Comparison of ENCODE assay signal across 8 cellular contexts in the genomic region with DNA sequence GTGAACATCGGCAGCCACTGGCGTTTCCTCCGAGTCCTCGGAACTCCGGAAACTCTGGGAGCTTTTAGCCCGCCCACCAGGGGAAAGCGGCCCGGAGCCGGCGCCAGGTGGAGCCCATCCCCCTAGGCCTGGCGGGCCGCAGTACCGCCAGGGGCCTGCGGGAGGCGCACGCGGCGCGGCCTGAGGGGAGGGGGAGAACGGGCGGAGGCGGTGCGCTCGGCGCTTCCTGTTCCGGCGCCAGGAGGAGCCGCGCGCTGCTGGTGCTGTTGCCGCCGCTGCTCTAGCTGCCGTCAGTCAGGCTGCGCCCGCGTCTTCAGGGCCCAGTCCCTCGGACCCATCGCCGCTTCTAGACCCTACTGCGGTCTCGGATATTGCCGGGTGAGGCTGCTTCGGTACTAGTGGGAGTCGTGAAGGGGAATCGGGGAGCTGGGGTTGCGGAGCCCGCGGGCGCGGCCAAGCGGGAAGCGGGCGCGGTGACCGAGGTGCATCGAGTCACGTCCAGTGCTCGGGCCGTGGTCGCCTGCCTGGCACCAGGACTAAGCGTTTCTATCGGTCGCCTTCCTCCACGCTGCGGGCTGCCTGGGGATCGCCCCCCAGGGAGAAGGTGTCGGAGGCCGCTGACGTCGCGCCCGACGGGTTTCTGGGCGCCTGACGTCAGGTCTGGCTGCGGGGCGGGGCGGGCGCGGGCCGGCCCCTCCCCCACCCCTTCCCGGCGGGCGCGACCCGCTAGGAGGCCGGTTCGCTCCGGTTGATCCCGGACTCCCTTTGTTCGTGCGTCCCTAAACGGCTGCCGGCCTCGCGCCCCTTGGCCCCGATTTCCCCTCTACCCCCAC. TPM values are rescaled to one million over a fixed set of nuclear protein-coding genes. Genes with fewer than 3 reads are reported as not detected.
DNase-seq lines count a peak whose midpoint lies in the region; ATAC-seq and TF ChIP-seq lines count a peak whose summit lies in the region.

Gene MAPK1IP1L, plus strand, starts transcription at position 222 of the 833 bp plus-strand sequence. CDS start 10,037 bp downstream, outside the sequence.

- H3K27me3 ChIP-seq in HUES48 (ENCODE audit: control insufficient read depth, insufficient read depth, low read length) = no peaks in the 10 kb centered on the region
- H3K27me3 ChIP-seq in NT2/D1 (ENCODE audit: insufficient read depth, insufficient read length) = no peaks in the 10 kb centered on the region

- H3K9me3 Mint-ChIP-seq in mesothelial cell of epicardium = no peaks in the 10 kb centered on the region

- peak within 1 kb of the TSS; percentile 100 for H3K27ac Mint-ChIP-seq in mesothelial cell of epicardium

- TF ChIP-seq CTCF in mesothelial cell of epicardium (IDR thresholded peaks at IDR 0.05; ENCODE audit: unreplicated experiment) = peak; percentile 97

- H3K9ac ChIP-seq in HUES48 (ENCODE audit: low read depth, low read length) = peak within 1 kb of the TSS; percentile 100
- peak within 1 kb of the TSS; percentile 99 for H3K9ac ChIP-seq in NT2/D1 (ENCODE audit: insufficient read length, low read depth)

- H3K4me1 ChIP-seq in HUES48 (ENCODE audit: control insufficient read depth, insufficient read depth, low read length) (peaks cover 14% of the 10 kb centered on the region), NT2/D1 (ENCODE audit: insufficient read depth, insufficient read length) (no peaks in the 10 kb centered on the region)

- peak; percentile 89 for ATAC-seq in GM21381 (IDR thresholded peaks at IDR 0.05; ENCODE audit: unreplicated experiment)

- peaks cover 25% of the 10 kb centered on the region for H3K36me3 ChIP-seq in HUES48 (ENCODE audit: control insufficient read depth, insufficient read depth, low read length)
- peaks cover 32% of the 10 kb centered on the region for H3K36me3 ChIP-seq in NT2/D1 (ENCODE audit: insufficient read depth, insufficient read length, low read length)

- H3K36me3 Mint-ChIP-seq in mesothelial cell of epicardium = peaks cover 8% of the 10 kb centered on the region

- H3K4me3 Mint-ChIP-seq in mesothelial cell of epicardium = peak within 1 kb of the TSS; percentile 92

- H3K27me3 Mint-ChIP-seq in mesothelial cell of epicardium (ENCODE audit: low read depth) = no peaks in the 10 kb centered on the region

- in situ Hi-C loops in Caki2 (cut with HindIII; ENCODE audit: low pct_unique_long_range_greater_than_20kb, low sequenced_read_pairs) = no loop called here
- in situ Hi-C loops in endometrial microvascular endothelial cells (cut with HindIII; ENCODE audit: inconsistent ontology term, low pct_unique_long_range_greater_than_20kb, low sequenced_read_pairs) = no loop called here

- peak within 1 kb of the TSS; percentile 100 for H3K27ac ChIP-seq in HUES48 (ENCODE audit: low read depth, low read length)

- no peaks in the 10 kb centered on the region for H3K9me3 ChIP-seq in HUES48 (ENCODE audit: control insufficient read depth, insufficient read depth, low read length)
- H3K9me3 ChIP-seq in NT2/D1 (ENCODE audit: insufficient read depth, low read length) = no peaks in the 10 kb centered on the region

- H3K4me1 Mint-ChIP-seq in mesothelial cell of epicardium = peaks cover 32% of the 10 kb centered on the region

- H3K4me3 ChIP-seq in HUES48 (ENCODE audit: low read depth, low read length) (peak within 1 kb of the TSS; percentile 94), NT2/D1 (ENCODE audit: insufficient read length, low read depth) (peak within 1 kb of the TSS; percentile 99)

- DNase-seq in Caki2 (ENCODE audit: low read depth) = peak; percentile 96
- DNase-seq in NT2/D1 (ENCODE audit: low read depth, low spot score) = peak; percentile 75
- peak; percentile 63 for DNase-seq in activated CD8-positive, alpha-beta memory T cell treated with anti-CD3 and anti-CD28 coated beads, Interleukin-2, amount 50 U/mL, for 1 hour (ENCODE audit: extremely low read depth)
- peak; percentile 87 to 99 for DNase-seq in mesothelial cell of epicardium (ENCODE audit: low spot score in 2 of 2, unreplicated experiment in 2 of 2)
- DNase-seq in stimulated activated CD8-positive, alpha-beta memory T cell treated with anti-CD3 and anti-CD28 coated beads, Interleukin-15, amount 100 ng/mL, for 48 hours (ENCODE audit: low read depth in 2 of 2) = peak; percentile 84 to 86

RNA-seq across cellular contexts. Expression of gene MAPK1IP1L, which starts in this region (rescaled TPM):
- total RNA-seq in Caki2 (2014; rRNA removed; shearing (Covaris generic); ENCODE audit: low replicate concordance) = 18.9 and 46.6 TPM in 2 replicates
- 104 TPM for total RNA-seq in endometrial microvascular endothelial cells (ENCODE audit: inconsistent ontology term)
- total RNA-seq in mesothelial cell of epicardium = 116 to 120 TPM (median 119 TPM) in 3 replicates

Comparison
In these comparisons a context has a peak if more than half of its experiments do, and no peak if none do; other contexts are left out.
1. Peak in every context shown above with its lines: DNase-seq, ATAC-seq, H3K4me3 ChIP-seq and H3K27ac ChIP-seq.